ENCODE assay signal across 8 cellular contexts in the genomic region with DNA sequence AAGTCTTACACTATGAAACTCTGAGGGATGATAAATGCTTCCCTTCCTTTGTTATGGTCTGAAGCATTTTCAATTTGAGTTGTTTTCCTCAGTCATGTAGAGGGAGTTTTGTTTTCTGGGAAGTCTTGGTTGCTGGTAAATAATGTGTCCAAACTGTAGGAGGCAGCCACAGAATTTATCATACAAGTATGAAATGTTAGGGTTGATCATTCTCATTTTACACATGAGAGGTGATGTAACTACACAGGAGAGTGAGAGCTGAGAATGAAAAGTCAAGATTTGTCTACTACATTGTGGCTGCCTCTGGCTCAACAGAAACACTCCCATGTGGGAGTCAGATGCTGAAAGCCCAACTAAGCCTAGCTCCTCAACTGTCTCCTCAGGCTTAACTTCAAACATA.
A peak's percentile ranks its signal among the peaks of the same experiment; 100 is the strongest.
DNase-seq lines count a peak whose midpoint lies in the region; ATAC-seq and TF ChIP-seq lines count a peak whose summit lies in the region.

No MANE protein-coding gene starts in this region.

- peaks cover 15% of the 10 kb centered on the region for H3K27me3 Mint-ChIP-seq in type B pancreatic cell

- no peak overlapping the region for H3K4me3 Mint-ChIP-seq in type B pancreatic cell

- H3K36me3 Mint-ChIP-seq in type B pancreatic cell: no peaks in the 10 kb centered on the region

- intact Hi-C loops in lower lobe of right lung (cut with DNase I) (loop anchor here (10.0 kb wide), 1 partner anchor 83 kb away; no protein-coding TSS in a partner anchor), ascending aorta (cut with DNase I) (loop anchor here (5.0 kb wide), 1 partner anchor 96 kb away; no protein-coding TSS in a partner anchor)

- H3K27me3 ChIP-seq in Peyer's patch: no peaks in the 10 kb centered on the region
- no peaks in the 10 kb centered on the region for H3K27me3 ChIP-seq in lower lobe of right lung (ENCODE audit: low read depth)
- H3K27me3 ChIP-seq in ascending aorta: no peaks in the 10 kb centered on the region

- H3K4me1 Mint-ChIP-seq in type B pancreatic cell (ENCODE audit: unreplicated experiment): peaks cover 37% of the 10 kb centered on the region

- H3K4me3 ChIP-seq in Peyer's patch: no peak overlapping the region
- H3K4me3 ChIP-seq in lower lobe of right lung: no peak overlapping the region
- H3K4me3 ChIP-seq in ascending aorta: no peak overlapping the region

- no peaks in the 10 kb centered on the region for H3K9me3 ChIP-seq in Peyer's patch
- H3K9me3 ChIP-seq in lower lobe of right lung: no peaks in the 10 kb centered on the region
- H3K9me3 ChIP-seq in ascending aorta: no peaks in the 10 kb centered on the region

- no peak overlapping the region for H3K27ac Mint-ChIP-seq in type B pancreatic cell

- no peaks in the 10 kb centered on the region for H3K36me3 ChIP-seq in Peyer's patch
- peaks cover 12% of the 10 kb centered on the region for H3K36me3 ChIP-seq in lower lobe of right lung
- H3K36me3 ChIP-seq in ascending aorta: no peaks in the 10 kb centered on the region

- ATAC-seq in GM21786 (IDR thresholded peaks at IDR 0.05; ENCODE audit: unreplicated experiment) (peak; percentile 36), lower lobe of right lung (peak in 1 of 2 donors; percentile 13), GM18858 (IDR thresholded peaks at IDR 0.05; ENCODE audit: unreplicated experiment) (no peak), GM19023 (IDR thresholded peaks at IDR 0.05; ENCODE audit: unreplicated experiment) (no peak)

- TF ChIP-seq CTCF in Peyer's patch (IDR thresholded peaks at IDR 0.05) (no peak), lower lobe of right lung (IDR thresholded peaks at IDR 0.05) (no peak), type B pancreatic cell (conservative IDR thresholded peaks at IDR 0.05) (no peak), ascending aorta (IDR thresholded peaks at IDR 0.05) (no peak)

- TF ChIP-seq POLR2A in Peyer's patch (IDR thresholded peaks at IDR 0.05): no peak

- H3K27ac ChIP-seq in Peyer's patch: peak overlapping the region; percentile 46 to 68 (median 62)
- peak overlapping the region; percentile 38 for H3K27ac ChIP-seq in lower lobe of right lung
- H3K27ac ChIP-seq in ascending aorta: no peak overlapping the region

- DNase-seq in EH (ENCODE audit: low read depth) (peak; percentile 44), Peyer's patch (no peak), lower lobe of right lung (no peak), type B pancreatic cell (ENCODE audit: extremely low spot score, unreplicated experiment) (no peak), ascending aorta (ENCODE audit: low spot score in 2 of 2) (no peak)

- peaks cover 0 to 33% (median 7%) of the 10 kb centered on the region in 4 donors for H3K4me1 ChIP-seq in Peyer's patch
- peaks cover 67% of the 10 kb centered on the region for H3K4me1 ChIP-seq in lower lobe of right lung
- no peaks in the 10 kb centered on the region for H3K4me1 ChIP-seq in ascending aorta

- peaks cover 1% of the 10 kb centered on the region for H3K9me3 Mint-ChIP-seq in type B pancreatic cell

Comparison
In these comparisons a context has a peak if more than half of its experiments do, and no peak if none do; other contexts are left out.
1. H3K27ac ChIP-seq: peak in Peyer's patch (4 of 4) and lower lobe of right lung (single experiment); none in ascending aorta (0 of 2).